Comparison of ENCODE assay signal across 20 cellular contexts in genomic region chr1:2158272-2158671, GRCh38.
"Had no signal": no experiment of that assay in that cellular context is flagged by ENCODE, and none has a peak within 500 bp of the region (broad histone marks: within the 10 kb centered on the region; RNA-seq: fewer than 3 reads in every experiment).

No MANE protein-coding gene starts in this region.

- H3K27ac ChIP-seq: colonic mucosa, hepatocyte, lower lobe of right lung, parathyroid adenoma, right lobe of liver had no signal

- H3K4me1 ChIP-seq: colonic mucosa, lower lobe of right lung, parathyroid adenoma, right lobe of liver had no signal

- H3K4me3 Mint-ChIP-seq: activated CD8-positive, alpha-beta T cell treated with anti-CD3 and anti-CD28 coated beads, Interleukin-2, amount 10 ng/mL, durations not matched to agents 7 days and 5 days; activated naive CD4-positive, alpha-beta T cell treated with anti-CD3 and anti-CD28 coated beads, Interleukin-2, amount 50 U/mL, for 24 hours; activated T-helper 1 cell treated with anti-CD3 and anti-CD28 coated beads, Interleukin-12 subunit alpha, Interleukin-12 subunit beta, Interleukin-2, Interleukin-4 antibody, amounts not matched to agents 30 ng/mL and 10 ng/mL and 1 ng/mL, durations not matched to agents 14 hours and 24 hours and 36 hours; central memory CD8-positive, alpha-beta T cell; immature natural killer cell; naive thymus-derived CD4-positive, alpha-beta T cell; stimulated activated naive CD8-positive, alpha-beta T cell treated with anti-CD3 and anti-CD28 coated beads, Interleukin-15, Interleukin-2, amounts not matched to agents 100 ng/mL and 50 ng/mL, for 24 hours had no signal

- H3K9me3 ChIP-seq: colonic mucosa, lower lobe of right lung, right lobe of liver, tibial nerve had no signal

- ATAC-seq: activated CD8-positive, alpha-beta T cell treated with anti-CD3 and anti-CD28 coated beads, Interleukin-2, amount 10 ng/mL, durations not matched to agents 7 days and 5 days; left lobe of liver; lower lobe of right lung; naive thymus-derived CD4-positive, alpha-beta T cell; right lobe of liver had no signal

- H3K27me3 Mint-ChIP-seq: activated naive CD4-positive, alpha-beta T cell treated with anti-CD3 and anti-CD28 coated beads, Interleukin-2, amount 50 U/mL, for 24 hours; central memory CD8-positive, alpha-beta T cell; naive thymus-derived CD4-positive, alpha-beta T cell; stimulated activated naive CD8-positive, alpha-beta T cell treated with anti-CD3 and anti-CD28 coated beads, Interleukin-15, Interleukin-2, amounts not matched to agents 100 ng/mL and 50 ng/mL, for 24 hours had no signal

- H3K27me3 ChIP-seq: colonic mucosa, hepatocyte, right lobe of liver, tibial nerve had no signal

- H3K9me3 Mint-ChIP-seq: activated naive CD4-positive, alpha-beta T cell treated with anti-CD3 and anti-CD28 coated beads, Interleukin-2, amount 50 U/mL, for 24 hours; activated T-helper 1 cell treated with anti-CD3 and anti-CD28 coated beads, Interleukin-12 subunit alpha, Interleukin-12 subunit beta, Interleukin-2, Interleukin-4 antibody, amounts not matched to agents 30 ng/mL and 10 ng/mL and 1 ng/mL, durations not matched to agents 14 hours and 24 hours and 36 hours; immature natural killer cell had no signal

- H3K9ac ChIP-seq: parathyroid adenoma had no signal

- H3K4me2 ChIP-seq: hepatocyte had no signal

- H3K27ac Mint-ChIP-seq: activated CD8-positive, alpha-beta T cell treated with anti-CD3 and anti-CD28 coated beads, Interleukin-2, amount 10 ng/mL, durations not matched to agents 7 days and 5 days; activated naive CD4-positive, alpha-beta T cell treated with anti-CD3 and anti-CD28 coated beads, Interleukin-2, amount 50 U/mL, for 24 hours; activated T-helper 1 cell treated with anti-CD3 and anti-CD28 coated beads, Interleukin-12 subunit alpha, Interleukin-12 subunit beta, Interleukin-2, Interleukin-4 antibody, amounts not matched to agents 30 ng/mL and 10 ng/mL and 1 ng/mL, durations not matched to agents 14 hours and 24 hours and 36 hours; immature natural killer cell; naive thymus-derived CD4-positive, alpha-beta T cell; stimulated activated naive CD8-positive, alpha-beta T cell treated with anti-CD3 and anti-CD28 coated beads, Interleukin-15, Interleukin-2, amounts not matched to agents 100 ng/mL and 50 ng/mL, for 24 hours had no signal

- H3K79me2 ChIP-seq: hepatocyte, parathyroid adenoma had no signal

- H2AFZ ChIP-seq: hepatocyte, parathyroid adenoma had no signal

- DNase-seq: activated CD4-positive, alpha-beta T cell treated with anti-CD3 and anti-CD28 coated beads, Interleukin-2, amount 50 U/mL, for 1 hour; activated CD4-positive, CD25-positive, alpha-beta regulatory T cell treated with anti-CD3 and anti-CD28 coated beads, Interleukin-2, amount 50 U/mL, for 72 hours; activated CD8-positive, alpha-beta T cell treated with anti-CD3 and anti-CD28 coated beads, Interleukin-2, amount 10 ng/mL, durations not matched to agents 7 days and 5 days; activated gamma-delta T cell treated with Interleukin-2 at 50 U/mL for 16 hours; aorta; colonic mucosa; glutamatergic neuron; immature natural killer cell; lower lobe of right lung; naive thymus-derived CD4-positive, alpha-beta T cell; right lobe of liver; stimulated activated CD4-positive, alpha-beta T cell treated with anti-CD3 and anti-CD28 coated beads, Interleukin-1b, Interleukin-23, amount 100 ng/mL, for 48 hours had no signal
